Comparison of ENCODE assay signal across 1 cellular context in genomic region chr1:183983371-183984105, GRCh38.
TF ChIP-seq lines count a peak whose summit lies in the region.

No MANE protein-coding gene starts in this region.

TF ChIP-seq in IMR-90, 13 proteins besides CTCF, POLR2A, EP300 and RAD21 (continued from another document):
- TF ChIP-seq MAZ (IDR thresholded peaks at IDR 0.05; ENCODE audit: borderline replicate concordance, low read depth, low read length) (no peak), MAFK (IDR thresholded peaks at IDR 0.05; ENCODE audit: low read depth, low read length) (no peak), CHD1 (IDR thresholded peaks at IDR 0.05; ENCODE audit: low read depth, low read length) (no peak), ELK1 (IDR thresholded peaks at IDR 0.05; ENCODE audit: borderline replicate concordance, low read depth, low read length) (no peak), RFX5 (IDR thresholded peaks at IDR 0.05; ENCODE audit: low read depth, low read length) (no peak), FOS (IDR thresholded peaks at IDR 0.05; ENCODE audit: low read depth, low read length) (no peak), MXI1 (IDR thresholded peaks at IDR 0.05; ENCODE audit: borderline replicate concordance, low read depth, low read length) (no peak), RCOR1 (IDR thresholded peaks at IDR 0.05; ENCODE audit: insufficient replicate concordance, low read length) (no peak), BHLHE40 (IDR thresholded peaks at IDR 0.05; ENCODE audit: low read depth, low read length) (no peak)
TF ChIP-seq in IMR-90: peak in this region for 0.
